Comparison of ENCODE assay signal across 29 cellular contexts in the genomic region with DNA sequence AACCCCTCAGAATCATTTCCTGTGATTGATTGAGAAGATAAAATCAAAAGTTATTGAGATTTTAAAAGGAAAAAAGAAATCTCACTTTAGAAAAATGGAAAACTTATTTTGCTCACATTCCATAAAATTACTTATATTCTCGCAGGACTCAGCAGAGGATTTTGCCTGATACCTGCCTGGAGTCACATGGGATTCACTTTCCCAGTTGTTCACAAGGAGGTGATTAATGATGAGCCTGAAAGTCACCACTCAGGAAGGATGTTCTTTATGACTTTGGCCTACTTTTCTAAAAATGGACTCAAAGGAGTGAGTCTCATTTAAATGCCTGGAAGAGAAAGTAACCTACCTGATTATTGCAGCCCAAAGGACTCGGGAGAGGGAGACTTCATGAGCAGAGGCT. TPM values are rescaled to one million over a fixed set of nuclear protein-coding genes. Genes with fewer than 3 reads are reported as not detected.
DNase-seq lines count a peak whose midpoint lies in the region; ATAC-seq, FAIRE-seq and TF ChIP-seq lines count a peak whose summit lies in the region.
"Had no signal": no experiment of that assay in that cellular context is flagged by ENCODE, and none has a peak within 500 bp of the region (broad histone marks: within the 10 kb centered on the region; RNA-seq: fewer than 3 reads in every experiment).

No MANE protein-coding gene starts in this region.

- H3K4me3 ChIP-seq in AG04450 (ENCODE audit: low read depth, low read length) (no peak overlapping the region), muscle layer of duodenum (ENCODE audit: low read depth in 1 of 2, low read length in 2 of 2) (no peak overlapping the region), pancreas (no peak overlapping the region)
- H3K4me3 ChIP-seq: esophagus squamous epithelium, GM12878, mucosa of descending colon, sigmoid colon, thoracic aorta had no signal

- no peak for ATAC-seq in pancreas
- ATAC-seq in GM18873 (IDR thresholded peaks at IDR 0.05; ENCODE audit: low FRiP score, unreplicated experiment) = no peak
- ATAC-seq: GM12878; SK-N-SH treated with all-trans-retinoic acid at 6 μM for 48 hours; stimulated activated naive B cell treated with anti-CD40 and anti-IgM and Interleukin-4, amounts not matched to agents 10 μg/mL and 1 μg/mL and 100 μg/mL, for 72 hours had no signal

- H3K9me3 ChIP-seq in AG04450 (ENCODE audit: control insufficient read depth, insufficient read depth, low read length) = peaks cover 3% of the 10 kb centered on the region; the same call in 1 of the 2 replicates
- H3K9me3 ChIP-seq in muscle layer of duodenum (ENCODE audit: control insufficient read depth in 1 of 2, low read length in 2 of 2) = no peaks in the 10 kb centered on the region
- H3K9me3 ChIP-seq in pancreas = no peaks in the 10 kb centered on the region
- H3K9me3 ChIP-seq: esophagus squamous epithelium, mucosa of descending colon, sigmoid colon, thoracic aorta had no signal

- H3K4me3 Mint-ChIP-seq in HFFc6 (peak overlapping the region; percentile 54), chondrocyte (ENCODE audit: unreplicated experiment) (no peak overlapping the region)
- no peak overlapping the region for H3K4me3 Mint-ChIP-seq in activated T-cell treated with anti-CD3 and anti-CD28 coated beads, Interleukin-2, amount 50 U/mL, for 24 hours
- H3K4me3 Mint-ChIP-seq: activated B cell treated with CpG ODN at 0.5 μM for 24 hours; activated CD4-positive, alpha-beta memory T cell treated with anti-CD3 and anti-CD28 coated beads for 36 hours; CD4-positive, CD25-positive, alpha-beta regulatory T cell; central memory CD8-positive, alpha-beta T cell; stimulated activated naive B cell treated with anti-CD40 and anti-IgM and Interleukin-4, amounts not matched to agents 10 μg/mL and 1 μg/mL and 100 μg/mL, for 72 hours had no signal

- H3K27me3 Mint-ChIP-seq in HFFc6 (ENCODE audit: insufficient read depth) (peaks cover 19% of the 10 kb centered on the region), chondrocyte (ENCODE audit: low read depth) (no peaks in the 10 kb centered on the region)
- H3K27me3 Mint-ChIP-seq in activated T-cell treated with anti-CD3 and anti-CD28 coated beads, Interleukin-2, amount 50 U/mL, for 24 hours = peaks cover 19% of the 10 kb centered on the region
- H3K27me3 Mint-ChIP-seq: activated B cell treated with CpG ODN at 0.5 μM for 24 hours had no signal

- POLR2A ChIA-PET in AG04450 (lab: Yijun Ruan, JAX) = interaction anchor here (0.7 to 1.2 kb wide), 2 partner anchors 26 to 90 kb away, joined by 4 to 7 read pairs; no protein-coding TSS in a partner anchor

- TF ChIP-seq CTCF in AG04450 (IDR thresholded peaks at IDR 0.05; ENCODE audit: low read depth, low read length) = no peak
- no peak for TF ChIP-seq CTCF in HFFc6 (IDR thresholded peaks at IDR 0.05)
- no peak for TF ChIP-seq CTCF in chondrocyte (IDR thresholded peaks at IDR 0.05)
- no peak for TF ChIP-seq CTCF in pancreas (IDR thresholded peaks at IDR 0.05)

- DNase-seq in AG04450 (ENCODE audit: low read depth, low spot score) (no peak), HFFc6 (peak; percentile 60), chondrocyte (ENCODE audit: low spot score) (no peak), H4 (ENCODE audit: low spot score) (no peak), pancreas (no peak)
- DNase-seq in activated T-cell treated with anti-CD3 and anti-CD28 coated beads, Interleukin-2, amount 50 U/mL, for 24 hours = no peak
- DNase-seq: ACHN; activated B cell treated with CpG ODN at 0.5 μM for 24 hours; activated CD4-positive, alpha-beta memory T cell treated with anti-CD3 and anti-CD28 coated beads for 36 hours; activated gamma-delta T cell; CD4-positive, CD25-positive, alpha-beta regulatory T cell; effector memory CD4-positive, alpha-beta T cell; esophagus squamous epithelium; glutamatergic neuron; left cardiac atrium; NCI-H1105; NCI-H2029 treated with DMSO at 0.1 percent for 48 hours; NCI-H446 treated with DMSO at 0.1 percent for 48 hours; sigmoid colon; stimulated activated CD4-positive, alpha-beta T cell treated with anti-CD3 and anti-CD28 coated beads, Interleukin-2, amount 100 ng/mL, for 24 hours; stimulated activated naive B cell treated with anti-CD40 and anti-IgM and Interleukin-4, amounts not matched to agents 10 μg/mL and 1 μg/mL and 100 μg/mL, for 72 hours had no signal

- H3K4me1 Mint-ChIP-seq in HFFc6 (ENCODE audit: low read depth) (peaks cover 27% of the 10 kb centered on the region), chondrocyte (ENCODE audit: low read depth) (peaks cover 38% of the 10 kb centered on the region)
- H3K4me1 Mint-ChIP-seq in activated T-cell treated with anti-CD3 and anti-CD28 coated beads, Interleukin-2, amount 50 U/mL, for 24 hours (ENCODE audit: low read depth) = no peaks in the 10 kb centered on the region
- H3K4me1 Mint-ChIP-seq: activated B cell treated with CpG ODN at 0.5 μM for 24 hours; CD4-positive, CD25-positive, alpha-beta regulatory T cell; central memory CD8-positive, alpha-beta T cell; stimulated activated naive B cell treated with anti-CD40 and anti-IgM and Interleukin-4, amounts not matched to agents 10 μg/mL and 1 μg/mL and 100 μg/mL, for 72 hours had no signal

- no peak for FAIRE-seq in pancreas (lab: Jason Lieb, UNC)
- FAIRE-seq: GM12878, H54 had no signal

- intact Hi-C loops in pancreas (cut with DNase I) = no loop called here

- no peaks in the 10 kb centered on the region for H3K4me1 ChIP-seq in muscle layer of duodenum (ENCODE audit: control insufficient read depth in 1 of 2, insufficient read depth in 2 of 2, low read length in 2 of 2)
- H3K4me1 ChIP-seq in pancreas = no peaks in the 10 kb centered on the region

- H3K27ac ChIP-seq in AG04450 (ENCODE audit: low read depth, low read length) (peak overlapping the region; percentile 75), muscle layer of duodenum (ENCODE audit: low read length) (peak overlapping the region; percentile 17), pancreas (no peak overlapping the region)
- H3K27ac ChIP-seq: esophagus squamous epithelium, sigmoid colon, thoracic aorta had no signal

- H3K36me3 ChIP-seq in muscle layer of duodenum (ENCODE audit: control insufficient read depth in 1 of 2, insufficient read depth in 2 of 2, low read length in 2 of 2) = no peaks in the 10 kb centered on the region
- H3K36me3 ChIP-seq in pancreas = no peaks in the 10 kb centered on the region
- H3K36me3 ChIP-seq: esophagus squamous epithelium, sigmoid colon, thoracic aorta had no signal

- H3K9me3 Mint-ChIP-seq in HFFc6 (no peaks in the 10 kb centered on the region), chondrocyte (ENCODE audit: low read depth) (no peaks in the 10 kb centered on the region)
- no peaks in the 10 kb centered on the region for H3K9me3 Mint-ChIP-seq in activated T-cell treated with anti-CD3 and anti-CD28 coated beads, Interleukin-2, amount 50 U/mL, for 24 hours
- H3K9me3 Mint-ChIP-seq: activated B cell treated with CpG ODN at 0.5 μM for 24 hours; activated CD4-positive, alpha-beta memory T cell treated with anti-CD3 and anti-CD28 coated beads for 36 hours; central memory CD8-positive, alpha-beta T cell; stimulated activated naive B cell treated with anti-CD40 and anti-IgM and Interleukin-4, amounts not matched to agents 10 μg/mL and 1 μg/mL and 100 μg/mL, for 72 hours had no signal

- H3K36me3 Mint-ChIP-seq in HFFc6 (ENCODE audit: low read depth) (no peaks in the 10 kb centered on the region), chondrocyte (ENCODE audit: low read depth) (no peaks in the 10 kb centered on the region)
- no peaks in the 10 kb centered on the region for H3K36me3 Mint-ChIP-seq in activated T-cell treated with anti-CD3 and anti-CD28 coated beads, Interleukin-2, amount 50 U/mL, for 24 hours (ENCODE audit: low read depth)
- H3K36me3 Mint-ChIP-seq: activated CD4-positive, alpha-beta memory T cell treated with anti-CD3 and anti-CD28 coated beads for 36 hours; CD4-positive, CD25-positive, alpha-beta regulatory T cell; stimulated activated naive B cell treated with anti-CD40 and anti-IgM and Interleukin-4, amounts not matched to agents 10 μg/mL and 1 μg/mL and 100 μg/mL, for 72 hours had no signal

- CTCF ChIA-PET in AG04450 (lab: Charles Lee) = no interaction called here

- 80 to 85% methylated on average over 2 of the region's 2 CpGs for WGBS in pancreas, 2 donors

- H3K27ac Mint-ChIP-seq in HFFc6 (peak overlapping the region; percentile 98), chondrocyte (ENCODE audit: unreplicated experiment) (peak overlapping the region; percentile 88)
- H3K27ac Mint-ChIP-seq in activated T-cell treated with anti-CD3 and anti-CD28 coated beads, Interleukin-2, amount 50 U/mL, for 24 hours = no peak overlapping the region
- H3K27ac Mint-ChIP-seq: activated B cell treated with CpG ODN at 0.5 μM for 24 hours; activated CD4-positive, alpha-beta memory T cell treated with anti-CD3 and anti-CD28 coated beads for 36 hours; CD4-positive, CD25-positive, alpha-beta regulatory T cell; stimulated activated naive B cell treated with anti-CD40 and anti-IgM and Interleukin-4, amounts not matched to agents 10 μg/mL and 1 μg/mL and 100 μg/mL, for 72 hours had no signal

- no peaks in the 10 kb centered on the region for H3K27me3 ChIP-seq in AG04450 (ENCODE audit: control insufficient read depth, insufficient read depth, low read length)
- no peaks in the 10 kb centered on the region for H3K27me3 ChIP-seq in muscle layer of duodenum (ENCODE audit: low read depth, low read length)
- H3K27me3 ChIP-seq in pancreas = no peaks in the 10 kb centered on the region
- H3K27me3 ChIP-seq: sigmoid colon had no signal

RNA-seq across cellular contexts. Expression of gene FAM216B, which starts 34.5 kb away (rescaled TPM):
- polyA plus RNA-seq in AG04450 (2011; rRNA removed) (0.02 TPM in 2 replicates), pancreas (not detected)
- 0.09 TPM in 1 of 2 replicates, not detected in the other for polyA minus RNA-seq in AG04450 (2011; rRNA and poly(A)+ RNA removed)
- not detected for total RNA-seq in HFFc6 (2021; fragmentation: NEBNext Ultra II Directional; extraction: Animal tissue kit (Norgen Biotek cat#: 25700))
- total RNA-seq in chondrocyte (not detected in 3 replicates), pancreas (under 1 TPM in 1 of 6 donors, not detected in 5; 0.06 TPM)
- not detected in 2 replicates for total RNA-seq in H4 (2014; rRNA removed; shearing (Covaris generic))
- total RNA-seq: activated B cell treated with CpG ODN at 0.5 μM for 24 hours; activated CD4-positive, alpha-beta memory T cell treated with anti-CD3 and anti-CD28 coated beads for 36 hours; CD4-positive, CD25-positive, alpha-beta regulatory T cell; esophagus squamous epithelium; GM12878; sigmoid colon; thoracic aorta had no signal
- polyA plus RNA-seq: CD4-positive, CD25-positive, alpha-beta regulatory T cell; GM12878 had no signal

Comparison
In these comparisons a context has a peak if more than half of its experiments do, and no peak if none do; other contexts are left out.
1. H3K27ac ChIP-seq: peak in AG04450 (single experiment) and muscle layer of duodenum (single experiment); none in pancreas (0 of 4).